Comparison of ENCODE assay signal across 1 cellular context in genomic region chr2:232521524-232521923, GRCh38.
TF ChIP-seq lines count a peak whose summit lies in the region.

No MANE protein-coding gene starts in this region.

TF ChIP-seq in HepG2, 621 proteins besides CTCF, POLR2A, EP300 and RAD21:
- no peak for TF ChIP-seq JARID2 (CRISPR knock-in tag; IDR thresholded peaks at IDR 0.05; ENCODE audit: insufficient replicate concordance)
- no peak for TF ChIP-seq PAF1 (CRISPR knock-in tag; IDR thresholded peaks at IDR 0.05)
- TF ChIP-seq DMTF1 (CRISPR knock-in tag; IDR thresholded peaks at IDR 0.05): no peak
- no peak for TF ChIP-seq ISX (CRISPR knock-in tag; conservative IDR thresholded peaks at IDR 0.05)
- no peak for TF ChIP-seq PPARG (CRISPR knock-in tag; conservative IDR thresholded peaks at IDR 0.05)
- TF ChIP-seq TBX2 (CRISPR knock-in tag; IDR thresholded peaks at IDR 0.05; ENCODE audit: borderline replicate concordance): no peak
- TF ChIP-seq TEAD3 (CRISPR knock-in tag; optimal IDR thresholded peaks at IDR 0.05; ENCODE audit: borderline replicate concordance): no peak
- no peak for TF ChIP-seq MAFF (IDR thresholded peaks at IDR 0.05; ENCODE audit: low read depth, low read length)
- TF ChIP-seq ZFP36L2 (CRISPR knock-in tag; IDR thresholded peaks at IDR 0.05): no peak
- no peak for TF ChIP-seq ZNF567 (CRISPR knock-in tag; IDR thresholded peaks at IDR 0.05; ENCODE audit: borderline replicate concordance)
- TF ChIP-seq ZFAT (CRISPR knock-in tag; conservative IDR thresholded peaks at IDR 0.05): no peak
- no peak for TF ChIP-seq ZNF816 (CRISPR knock-in tag; IDR thresholded peaks at IDR 0.05; ENCODE audit: borderline replicate concordance)
- TF ChIP-seq GABPB1 (CRISPR knock-in tag; IDR thresholded peaks at IDR 0.05): no peak
- no peak for TF ChIP-seq YEATS4 (CRISPR knock-in tag; IDR thresholded peaks at IDR 0.05; ENCODE audit: borderline replicate concordance)
- no peak for TF ChIP-seq HMG20A (CRISPR knock-in tag; IDR thresholded peaks at IDR 0.05; ENCODE audit: borderline replicate concordance)
- TF ChIP-seq ZNF12 (CRISPR knock-in tag; IDR thresholded peaks at IDR 0.05): no peak
- no peak for TF ChIP-seq ZNF557 (CRISPR knock-in tag; IDR thresholded peaks at IDR 0.05)
- no peak for TF ChIP-seq FOSL2 (CRISPR knock-in tag; IDR thresholded peaks at IDR 0.05)
- no peak for TF ChIP-seq SAP130 (CRISPR knock-in tag; IDR thresholded peaks at IDR 0.05; ENCODE audit: low read depth)
